In the genomic region with DNA sequence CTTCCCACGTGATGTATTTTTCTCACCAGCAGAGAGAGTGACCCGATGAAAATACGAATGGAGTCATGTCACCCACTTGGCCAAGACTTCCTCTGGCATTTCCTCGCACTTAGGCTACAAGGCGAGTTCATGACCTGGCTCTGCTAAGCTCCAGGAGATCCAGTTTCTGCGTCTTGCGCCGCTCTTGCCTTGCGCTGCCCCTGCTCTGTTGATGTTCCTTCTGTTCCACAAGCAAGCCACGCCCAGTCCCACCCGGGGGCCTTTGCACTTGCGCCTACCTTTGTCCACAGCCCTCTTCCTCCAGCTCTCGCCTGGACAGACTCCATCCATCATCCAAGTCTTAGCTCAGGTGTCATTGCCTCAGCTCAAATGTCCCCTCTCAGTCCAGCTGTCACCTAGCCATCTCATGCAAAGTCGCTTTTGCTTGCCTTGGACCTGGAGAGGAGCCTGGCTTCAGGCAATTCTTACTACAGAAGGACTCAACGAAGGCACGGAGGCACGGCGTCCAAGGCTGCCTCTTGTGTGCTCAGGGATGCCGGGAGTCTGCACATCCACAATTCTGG, we compare ENCODE assay signal across 16 cellular contexts.
DNase-seq lines count a peak whose midpoint lies in the region; ATAC-seq and TF ChIP-seq lines count a peak whose summit lies in the region.
"Had no signal": no experiment of that assay in that cellular context is flagged by ENCODE, and none has a peak within 500 bp of the region (broad histone marks: within the 10 kb centered on the region; RNA-seq: fewer than 3 reads in every experiment).

No MANE protein-coding gene starts in this region.

- no peak for TF ChIP-seq RAD21 in SK-N-SH (IDR thresholded peaks at IDR 0.05; ENCODE audit: low read length)

- no peak for TF ChIP-seq CTCF in SK-N-SH (IDR thresholded peaks at IDR 0.05)

- H3K27ac Mint-ChIP-seq in T-cell = no peak overlapping the region
- H3K27ac Mint-ChIP-seq: CD8-positive, alpha-beta memory T cell had no signal

- H3K4me3 Mint-ChIP-seq in T-cell = no peak overlapping the region
- H3K4me3 Mint-ChIP-seq: CD8-positive, alpha-beta memory T cell had no signal

- H3K36me3 Mint-ChIP-seq in T-cell = no peaks in the 10 kb centered on the region
- H3K36me3 Mint-ChIP-seq: CD8-positive, alpha-beta memory T cell had no signal

- H3K27ac ChIP-seq in SK-N-SH (ENCODE audit: low read depth in 2 of 2, low read length in 1 of 2) = no peak overlapping the region
- H3K27ac ChIP-seq: 22Rv1, BLaER1, HL-60 had no signal

- POLR2A ChIA-PET in SK-N-SH (lab: Yijun Ruan, JAX) (no interaction called here), T-cell (lab: Charles Lee) (no interaction called here)

- WGBS in SK-N-SH (ENCODE audit: low lambda C conversion rate) = 11% methylated on average over 18 of the region's 19 CpGs

- no peak for TF ChIP-seq EP300 in SK-N-SH (IDR thresholded peaks at IDR 0.05; ENCODE audit: borderline replicate concordance in 1 of 2, low read depth in 1 of 2, low read length in 1 of 2)

- H3K27me3 ChIP-seq in SK-N-SH (ENCODE audit: insufficient read depth) = peaks cover 81% of the 10 kb centered on the region
- H3K27me3 ChIP-seq: BLaER1 had no signal

- H3K79me2 ChIP-seq in SK-N-SH (ENCODE audit: insufficient read depth) = no peaks in the 10 kb centered on the region

- no peak overlapping the region for H3K4me3 ChIP-seq in SK-N-SH (ENCODE audit: low read depth in 2 of 2, low read length in 1 of 2)
- H3K4me3 ChIP-seq: BLaER1, HAP-1 had no signal

- no peaks in the 10 kb centered on the region for H3K9me3 Mint-ChIP-seq in T-cell

- no peak overlapping the region for H2AFZ ChIP-seq in SK-N-SH (ENCODE audit: low read depth)

- H3K36me3 ChIP-seq in SK-N-SH (replicated peaks in 1 of 2; ENCODE audit: control insufficient read depth in 1 of 2, insufficient read depth in 2 of 2, low read length in 1 of 2) = no peaks in the 10 kb centered on the region
- H3K36me3 ChIP-seq: BLaER1, HAP-1 had no signal

- H3K9me2 ChIP-seq in SK-N-SH = no peaks in the 10 kb centered on the region

- H3K9ac ChIP-seq in SK-N-SH = no peak overlapping the region
- H3K9ac ChIP-seq: BLaER1 had no signal

- H3K4me1 Mint-ChIP-seq in T-cell = no peaks in the 10 kb centered on the region
- H3K4me1 Mint-ChIP-seq: CD8-positive, alpha-beta memory T cell had no signal

- peaks cover 6% of the 10 kb centered on the region in 2 donors for H3K27me3 Mint-ChIP-seq in T-cell

- ATAC-seq in SK-N-SH treated with all-trans-retinoic acid at 6 μM for 48 hours (no peak), HG03097 (IDR thresholded peaks at IDR 0.05; ENCODE audit: low FRiP score, unreplicated experiment) (no peak), T-cell (replicated peaks in 1 of 4) (no peak)

- CTCF ChIA-PET in SK-N-SH (lab: Yijun Ruan, JAX) = interaction anchor here (0.8 kb wide), 1 partner anchor 123 kb away, joined by 3 read pairs; no protein-coding TSS in a partner anchor
- CTCF ChIA-PET in T-cell (lab: Charles Lee) = no interaction called here

- peak overlapping the region; percentile 0; the same call in 1 of the 2 replicates for H3K4me2 ChIP-seq in SK-N-SH
- H3K4me2 ChIP-seq: BLaER1 had no signal

- no peak for DNase-seq in SK-N-SH
- peak; percentile 61 for DNase-seq in left kidney (ENCODE audit: low read depth, low spot score)
- peak; percentile 44 for DNase-seq in renal cortical epithelial cell (ENCODE audit: low read depth)
- DNase-seq in HPDE6-E6E7 (ENCODE audit: extremely low spot score) = no peak
- DNase-seq in T-cell = no peak
- DNase-seq: AML-193; CD8-positive, alpha-beta memory T cell; DND-41; GF-D8 had no signal

- H3F3A ChIP-seq in SK-N-SH (replicated peaks; ENCODE audit: insufficient read depth) = no peaks in the 10 kb centered on the region

- no peaks in the 10 kb centered on the region for H3K9me3 ChIP-seq in SK-N-SH
- H3K9me3 ChIP-seq: BLaER1, Caco-2, HAP-1 had no signal

- H3K4me1 ChIP-seq in SK-N-SH (ENCODE audit: control insufficient read depth in 1 of 2, insufficient read depth in 2 of 2, low read depth in 1 of 2, low read length in 1 of 2) = no peaks in the 10 kb centered on the region
- H3K4me1 ChIP-seq: BLaER1, Caco-2, HAP-1 had no signal

- no peaks in the 10 kb centered on the region for H4K20me1 ChIP-seq in SK-N-SH (ENCODE audit: insufficient read depth)
- H4K20me1 ChIP-seq: BLaER1 had no signal

TF ChIP-seq in SK-N-SH, 30 proteins besides CTCF, POLR2A, EP300 and RAD21:
- TF ChIP-seq YY1 (IDR thresholded peaks at IDR 0.05; ENCODE audit: low read depth) = no peak
- TF ChIP-seq SIN3A (IDR thresholded peaks at IDR 0.05; ENCODE audit: borderline replicate concordance, low read depth, low read length) = no peak
- TF ChIP-seq MAX (IDR thresholded peaks at IDR 0.05; ENCODE audit: low read depth) = no peak
- TF ChIP-seq ELF1 (IDR thresholded peaks at IDR 0.05) = no peak
- TF ChIP-seq FOXM1 (IDR thresholded peaks at IDR 0.05; ENCODE audit: low read depth) = no peak

TF ChIP-seq in SK-N-SH treated with all-trans-retinoic acid at 6 μM for 48 hours, 23 proteins besides CTCF, POLR2A, EP300 and RAD21 (continues in another document):
- no peak for TF ChIP-seq TSHZ2 (CRISPR knock-in tag; IDR thresholded peaks at IDR 0.05)
- TF ChIP-seq ZNF70 (CRISPR knock-in tag; IDR thresholded peaks at IDR 0.05) = no peak
- TF ChIP-seq ZC3H10 (CRISPR knock-in tag; IDR thresholded peaks at IDR 0.05) = no peak
- TF ChIP-seq SNAI2 (CRISPR knock-in tag; IDR thresholded peaks at IDR 0.05) = no peak
- TF ChIP-seq ESRRG (CRISPR knock-in tag; IDR thresholded peaks at IDR 0.05) = no peak
- TF ChIP-seq ZNF565 (CRISPR knock-in tag; conservative IDR thresholded peaks at IDR 0.05; ENCODE audit: low read depth) = no peak
- TF ChIP-seq POU6F1 (CRISPR knock-in tag; IDR thresholded peaks at IDR 0.05; ENCODE audit: borderline replicate concordance, low read depth) = no peak
- TF ChIP-seq GLIS3 (CRISPR knock-in tag; IDR thresholded peaks at IDR 0.05) = no peak
- TF ChIP-seq ZNF8 (CRISPR knock-in tag; IDR thresholded peaks at IDR 0.05) = no peak
- TF ChIP-seq CSDC2 (CRISPR knock-in tag; IDR thresholded peaks at IDR 0.05) = no peak
- no peak for TF ChIP-seq ARNTL (CRISPR knock-in tag; IDR thresholded peaks at IDR 0.05; ENCODE audit: borderline replicate concordance, low read depth)
- no peak for TF ChIP-seq OSR1 (CRISPR knock-in tag; IDR thresholded peaks at IDR 0.05)
- TF ChIP-seq, protein P1, sequence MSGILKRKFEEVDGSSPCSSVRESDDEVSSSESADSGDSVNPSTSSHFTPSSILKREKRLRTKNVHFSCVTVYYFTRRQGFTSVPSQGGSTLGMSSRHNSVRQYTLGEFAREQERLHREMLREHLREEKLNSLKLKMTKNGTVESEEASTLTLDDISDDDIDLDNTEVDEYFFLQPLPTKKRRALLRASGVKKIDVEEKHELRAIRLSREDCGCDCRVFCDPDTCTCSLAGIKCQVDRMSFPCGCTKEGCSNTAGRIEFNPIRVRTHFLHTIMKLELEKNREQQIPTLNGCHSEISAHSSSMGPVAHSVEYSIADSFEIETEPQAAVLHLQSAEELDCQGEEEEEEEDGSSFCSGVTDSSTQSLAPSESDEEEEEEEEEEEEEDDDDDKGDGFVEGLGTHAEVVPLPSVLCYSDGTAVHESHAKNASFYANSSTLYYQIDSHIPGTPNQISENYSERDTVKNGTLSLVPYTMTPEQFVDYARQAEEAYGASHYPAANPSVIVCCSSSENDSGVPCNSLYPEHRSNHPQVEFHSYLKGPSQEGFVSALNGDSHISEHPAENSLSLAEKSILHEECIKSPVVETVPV (CRISPR knock-in tag; IDR thresholded peaks at IDR 0.05) = no peak
- TF ChIP-seq ZFP3 (CRISPR knock-in tag; IDR thresholded peaks at IDR 0.05) = no peak
- TF ChIP-seq RARB (CRISPR knock-in tag; IDR thresholded peaks at IDR 0.05) = no peak
- no peak for TF ChIP-seq TOX (CRISPR knock-in tag; IDR thresholded peaks at IDR 0.05; ENCODE audit: borderline replicate concordance)

Comparison
In these comparisons a context has a peak if more than half of its experiments do, and no peak if none do; other contexts are left out.
1. DNase-seq: peak in left kidney (single experiment) and renal cortical epithelial cell (single experiment); none in SK-N-SH (single experiment), HPDE6-E6E7 (single experiment) and T-cell (0 of 34).